ENCODE assay signal across 12 cellular contexts in genomic region chr10:6009159-6009558, GRCh38. TPM values are rescaled to one million over a fixed set of nuclear protein-coding genes. Genes with fewer than 3 reads are reported as not detected.
DNase-seq lines count a peak whose midpoint lies in the region; ATAC-seq and TF ChIP-seq lines count a peak whose summit lies in the region.
"Had no signal": no experiment of that assay in that cellular context is flagged by ENCODE, and none has a peak within 500 bp of the region (broad histone marks: within the 10 kb centered on the region; RNA-seq: fewer than 3 reads in every experiment).

No MANE protein-coding gene starts in this region.

- peak; percentile 28 to 43 for ATAC-seq in activated naive CD4-positive, alpha-beta T cell treated with anti-CD3 and anti-CD28 coated beads, Interleukin-2, amount 50 U/mL, for 72 hours
- peak; percentile 85 for ATAC-seq in body of pancreas
- peak; percentile 65 for ATAC-seq in left lung
- no peak for ATAC-seq in upper lobe of right lung

- peaks cover 14 to 37% of the 10 kb centered on the region in 2 donors for H3K36me3 Mint-ChIP-seq in activated naive CD4-positive, alpha-beta T cell treated with anti-CD3 and anti-CD28 coated beads, Interleukin-2, amount 50 U/mL, for 72 hours
- H3K36me3 Mint-ChIP-seq in activated naive CD4-positive, alpha-beta T cell treated with anti-CD3 and anti-CD28 coated beads, Interleukin-2, amount 10 ng/mL, durations not matched to agents 7 days and 5 days: peaks cover 32% of the 10 kb centered on the region

- H3K27ac Mint-ChIP-seq in activated naive CD4-positive, alpha-beta T cell treated with anti-CD3 and anti-CD28 coated beads, Interleukin-2, amount 50 U/mL, for 72 hours: peak overlapping the region; percentile 46 to 86
- no peak overlapping the region for H3K27ac Mint-ChIP-seq in activated naive CD4-positive, alpha-beta T cell treated with anti-CD3 and anti-CD28 coated beads, Interleukin-2, amount 10 ng/mL, durations not matched to agents 7 days and 5 days

- TF ChIP-seq POLR2A in body of pancreas (IDR thresholded peaks at IDR 0.05): no peak

- intact Hi-C loops in body of pancreas (cut with DNase I): no loop called here
- intact Hi-C loops in left lung (cut with DNase I): no loop called here
- intact Hi-C loops in upper lobe of right lung (cut with DNase I): no loop called here

- H3K4me1 Mint-ChIP-seq in activated naive CD4-positive, alpha-beta T cell treated with anti-CD3 and anti-CD28 coated beads, Interleukin-2, amount 10 ng/mL, durations not matched to agents 7 days and 5 days: peaks cover 12% of the 10 kb centered on the region

- no peak overlapping the region for H3K4me3 ChIP-seq in body of pancreas
- no peak overlapping the region for H3K4me3 ChIP-seq in left lung
- peak overlapping the region; percentile 25 for H3K4me3 ChIP-seq in upper lobe of right lung
- H3K4me3 ChIP-seq: tibial nerve had no signal

- no peak for TF ChIP-seq CTCF in body of pancreas (IDR thresholded peaks at IDR 0.05)
- no peak for TF ChIP-seq CTCF in left lung (IDR thresholded peaks at IDR 0.05)
- TF ChIP-seq CTCF in upper lobe of right lung (IDR thresholded peaks at IDR 0.05): no peak

- no peak overlapping the region for H3K4me3 Mint-ChIP-seq in activated naive CD4-positive, alpha-beta T cell treated with anti-CD3 and anti-CD28 coated beads, Interleukin-2, amount 10 ng/mL, durations not matched to agents 7 days and 5 days

- peaks cover 14% of the 10 kb centered on the region for H3K27me3 Mint-ChIP-seq in activated naive CD4-positive, alpha-beta T cell treated with anti-CD3 and anti-CD28 coated beads, Interleukin-2, amount 10 ng/mL, durations not matched to agents 7 days and 5 days

- no peak for DNase-seq in activated naive CD4-positive, alpha-beta T cell treated with anti-CD3 and anti-CD28 coated beads, Interleukin-2, amount 50 U/mL, for 72 hours (ENCODE audit: low spot score in 2 of 2)
- DNase-seq in activated naive CD4-positive, alpha-beta T cell treated with anti-CD3 and anti-CD28 coated beads, Interleukin-2, amount 10 ng/mL, durations not matched to agents 7 days and 5 days: no peak
- DNase-seq in body of pancreas: no peak
- DNase-seq in left lung: no peak
- DNase-seq in upper lobe of right lung: no peak
- no peak for DNase-seq in activated CD8-positive, alpha-beta memory T cell treated with anti-CD3 and anti-CD28 coated beads for 24 hours
- no peak for DNase-seq in mesenteric fat pad (ENCODE audit: low spot score)
- no peak for DNase-seq in midbrain (lab: John Stamatoyannopoulos, UW)
- DNase-seq: activated CD8-positive, alpha-beta memory T cell treated with anti-CD3 and anti-CD28 coated beads, Interleukin-2, amount 50 U/mL, for 48 hours; dermis blood vessel endothelial cell; NCI-H1105 treated with DMSO at 0.1 percent for 48 hours had no signal

- no peaks in the 10 kb centered on the region for H3K4me1 ChIP-seq in body of pancreas
- H3K4me1 ChIP-seq in left lung: peaks cover 0 to 6% of the 10 kb centered on the region in 2 donors
- peaks cover 6% of the 10 kb centered on the region for H3K4me1 ChIP-seq in upper lobe of right lung

- H3K36me3 ChIP-seq in body of pancreas (replicated peaks in 1 of 2; ENCODE audit: insufficient read depth in 1 of 2, low read depth in 2 of 2) (no peaks in the 10 kb centered on the region), left lung (no peaks in the 10 kb centered on the region), upper lobe of right lung (no peaks in the 10 kb centered on the region)
- H3K36me3 ChIP-seq: tibial nerve had no signal

- CTCF ChIA-PET in activated naive CD4-positive, alpha-beta T cell treated with anti-CD3 and anti-CD28 coated beads, Interleukin-2, amount 10 ng/mL, durations not matched to agents 7 days and 5 days (lab: Charles Lee): no interaction called here

- H3K27me3 ChIP-seq in body of pancreas: no peaks in the 10 kb centered on the region
- H3K27me3 ChIP-seq in left lung: no peaks in the 10 kb centered on the region
- no peaks in the 10 kb centered on the region for H3K27me3 ChIP-seq in upper lobe of right lung
- H3K27me3 ChIP-seq: tibial nerve had no signal

- WGBS in body of pancreas, 2 donors: 42 to 43% methylated on average over 2 of the region's 2 CpGs

- peaks cover 0 to 8% (median 0%) of the 10 kb centered on the region in 3 donors for H3K9me3 ChIP-seq in body of pancreas
- H3K9me3 ChIP-seq in left lung: peaks cover 0 to 4% of the 10 kb centered on the region in 2 donors
- peaks cover 4% of the 10 kb centered on the region for H3K9me3 ChIP-seq in upper lobe of right lung

- H3K27ac ChIP-seq in body of pancreas (peak overlapping the region in 3 of 4 donors; percentile 45 to 71 (median 45)), left lung (peak overlapping the region; percentile 10 to 69), upper lobe of right lung (peak overlapping the region; percentile 63)
- H3K27ac ChIP-seq: tibial nerve had no signal

- H3K9me3 Mint-ChIP-seq in activated naive CD4-positive, alpha-beta T cell treated with anti-CD3 and anti-CD28 coated beads, Interleukin-2, amount 50 U/mL, for 72 hours: peaks cover 0 to 4% of the 10 kb centered on the region in 2 donors
- peaks cover 15% of the 10 kb centered on the region for H3K9me3 Mint-ChIP-seq in activated naive CD4-positive, alpha-beta T cell treated with anti-CD3 and anti-CD28 coated beads, Interleukin-2, amount 10 ng/mL, durations not matched to agents 7 days and 5 days

RNA-seq across cellular contexts. Expression of gene IL15RA, which starts 31.8 kb away (rescaled TPM):
- total RNA-seq in activated naive CD4-positive, alpha-beta T cell treated with anti-CD3 and anti-CD28 coated beads, Interleukin-2, amount 50 U/mL, for 72 hours: 10 to 100 TPM in 1 of 2 donors, 1 to 10 TPM in 1; 6.6 to 16.7 TPM
- total RNA-seq in body of pancreas (10 to 100 TPM; 14.3 to 15.5 TPM), left lung (10 to 100 TPM; 14.7 to 46.2 TPM), upper lobe of right lung (36.7 TPM), mesenteric fat pad (24.6 TPM)

RNA-seq across cellular contexts. Expression of gene IL2RA, which starts 53.0 kb away (rescaled TPM):
- total RNA-seq in activated naive CD4-positive, alpha-beta T cell treated with anti-CD3 and anti-CD28 coated beads, Interleukin-2, amount 50 U/mL, for 72 hours: 100 to 1,000 TPM; 531 to 706 TPM
- total RNA-seq in body of pancreas (under 1 TPM; 0.52 to 0.99 TPM), left lung (1 to 10 TPM; 1.7 to 4.1 TPM), upper lobe of right lung (4.3 TPM), mesenteric fat pad (2.4 TPM)
- total RNA-seq: dermis blood vessel endothelial cell had no signal

Comparison
In these comparisons a context has a peak if more than half of its experiments do, and no peak if none do; other contexts are left out.
1. RNA of gene IL2RA, which starts 53.0 kb away (total RNA-seq): 531 to 706 TPM in activated naive CD4-positive, alpha-beta T cell treated with anti-CD3 and anti-CD28 coated beads, Interleukin-2, amount 50 U/mL, for 72 hours; 4.3 TPM in upper lobe of right lung (single experiment), 1.7 to 4.1 TPM in left lung, 2.4 TPM in mesenteric fat pad (single experiment) and 0.52 to 0.99 TPM in body of pancreas; every median in the first group is over 10 times any median in the second.
2. Peak in every context shown above with its lines, with median percentiles within 50 percentile points of each other: H3K27ac ChIP-seq.